In the genomic region with DNA sequence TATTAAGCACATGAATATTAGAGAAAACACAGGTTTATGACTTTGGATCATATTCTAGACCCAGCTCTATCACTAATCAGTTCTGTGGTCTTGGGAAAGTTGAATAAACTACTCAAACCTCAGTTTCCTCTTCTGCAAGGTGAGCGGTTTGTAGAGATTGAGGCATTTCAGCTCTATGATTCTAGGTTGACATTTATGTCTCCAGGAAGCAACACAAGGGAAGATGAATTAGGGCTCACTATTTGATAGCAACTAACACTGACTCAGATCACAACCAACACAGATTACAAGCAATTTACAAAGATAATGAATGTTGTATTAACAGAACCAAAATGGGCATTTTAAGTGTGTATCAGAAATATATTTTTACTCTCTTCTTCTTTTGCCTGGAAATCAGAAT, we compare ENCODE assay signal across 29 cellular contexts. TPM values are rescaled to one million over a fixed set of nuclear protein-coding genes. Genes with fewer than 3 reads are reported as not detected.
"Had no signal": no experiment of that assay in that cellular context is flagged by ENCODE, and none has a peak within 500 bp of the region (broad histone marks: within the 10 kb centered on the region; RNA-seq: fewer than 3 reads in every experiment).

No MANE protein-coding gene starts in this region.

- H3K27me3 Mint-ChIP-seq: naive thymus-derived CD8-positive, alpha-beta T cell; stimulated activated naive CD8-positive, alpha-beta T cell treated with anti-CD3 and anti-CD28 coated beads, Interleukin-15, Interleukin-2, amounts not matched to agents 100 ng/mL and 50 ng/mL, for 24 hours; type B pancreatic cell had no signal

- FAIRE-seq: islet of Langerhans, kidney, pancreas had no signal

- H3K9me3 ChIP-seq: pancreas, prostate gland, uterus had no signal

- H3K36me3 ChIP-seq: left lung, lower lobe of right lung, pancreas, prostate gland, tibial nerve, uterus had no signal

- H3K4me3 Mint-ChIP-seq: immature natural killer cell; nephron; neural crest cell; stimulated activated naive B cell treated with anti-CD40 and anti-IgM and Interleukin-4, amounts not matched to agents 10 μg/mL and 1 μg/mL and 100 μg/mL, for 72 hours; stimulated activated naive CD8-positive, alpha-beta T cell treated with anti-CD3 and anti-CD28 coated beads, Interleukin-15, Interleukin-2, amounts not matched to agents 100 ng/mL and 50 ng/mL, for 24 hours; type B pancreatic cell had no signal

- H3K27ac ChIP-seq: left lung, lower lobe of right lung, pancreas, prostate gland, tibial nerve, uterus had no signal

- H3K4me1 ChIP-seq: left lung, lower lobe of right lung, prostate gland, tibial nerve, uterus had no signal

- H3K4me2 ChIP-seq: smooth muscle cell had no signal

- H3K36me3 Mint-ChIP-seq: immature natural killer cell; stimulated activated naive B cell treated with anti-CD40 and anti-IgM and Interleukin-4, amounts not matched to agents 10 μg/mL and 1 μg/mL and 100 μg/mL, for 72 hours; type B pancreatic cell had no signal

- ATAC-seq: left colon; left lung; lower lobe of right lung; naive thymus-derived CD8-positive, alpha-beta T cell; pancreas; right cardiac atrium; stimulated activated naive B cell treated with anti-CD40 and anti-IgM and Interleukin-4, amounts not matched to agents 10 μg/mL and 1 μg/mL and 100 μg/mL, for 72 hours had no signal

- H3K4me3 ChIP-seq: left lung, lower lobe of right lung, pancreas, prostate gland, smooth muscle cell, tibial nerve, uterus had no signal

- H3K4me1 Mint-ChIP-seq: immature natural killer cell, neural crest cell had no signal

- DNase-seq: hypothalamus; immature natural killer cell; kidney; left colon; left lung; lower lobe of right lung; mammary epithelial cell; mesenchymal stem cell; naive thymus-derived CD8-positive, alpha-beta T cell; nucleus accumbens; pancreas; posterior cingulate gyrus; retina; right cardiac atrium; stimulated activated CD4-positive, alpha-beta T cell treated with anti-CD3 and anti-CD28 coated beads, Interleukin-1b, Interleukin-23, amount 100 ng/mL, for 48 hours; stimulated activated CD4-positive, alpha-beta T cell treated with anti-CD3 and anti-CD28 coated beads, Interleukin-2, amount 100 ng/mL, for 48 hours; stimulated activated CD4-positive, alpha-beta T cell treated with anti-CD3 and anti-CD28 coated beads, Interleukin-4, amount 100 ng/mL, for 4 hours; stimulated activated CD8-positive, alpha-beta memory T cell treated with anti-CD3 and anti-CD28 coated beads, Interleukin-4, amount 100 ng/mL, for 48 hours; stimulated activated naive B cell treated with anti-CD40 and anti-IgM and Interleukin-4, amounts not matched to agents 10 μg/mL and 1 μg/mL and 100 μg/mL, for 72 hours; substantia nigra; uterus had no signal

- H3K27ac Mint-ChIP-seq: immature natural killer cell; naive thymus-derived CD8-positive, alpha-beta T cell; nephron; stimulated activated naive B cell treated with anti-CD40 and anti-IgM and Interleukin-4, amounts not matched to agents 10 μg/mL and 1 μg/mL and 100 μg/mL, for 72 hours; stimulated activated naive CD8-positive, alpha-beta T cell treated with anti-CD3 and anti-CD28 coated beads, Interleukin-15, Interleukin-2, amounts not matched to agents 100 ng/mL and 50 ng/mL, for 24 hours; type B pancreatic cell had no signal

- H3K9me3 Mint-ChIP-seq: immature natural killer cell, type B pancreatic cell had no signal

- H3K27me3 ChIP-seq: left lung, pancreas, tibial nerve, uterus had no signal

RNA-seq across cellular contexts. Expression of a gene that starts 21.9 kb away (rescaled TPM):
- total RNA-seq: neural crest cell, tibial nerve, uterus had no signal
- polyA plus RNA-seq: immature natural killer cell had no signal
